ENCODE assay signal across 2 cellular contexts in genomic region chr11:83666149-83666548, GRCh38.
TF ChIP-seq lines count a peak whose summit lies in the region.

No MANE protein-coding gene starts in this region.

TF ChIP-seq in neural cell, 6 proteins besides CTCF, POLR2A, EP300 and RAD21:
- TF ChIP-seq REST (IDR thresholded peaks at IDR 0.05; ENCODE audit: borderline replicate concordance) (no peak), MXI1 (conservative IDR thresholded peaks at IDR 0.05; ENCODE audit: poor library complexity, severe bottlenecking) (no peak)

TF ChIP-seq in HepG2, 621 proteins besides CTCF, POLR2A, EP300 and RAD21 (continued from another document):
- TF ChIP-seq DNMT3B (CRISPR knock-in tag; conservative IDR thresholded peaks at IDR 0.05) (no peak), FOXK1 (CRISPR knock-in tag; IDR thresholded peaks at IDR 0.05; ENCODE audit: borderline replicate concordance, low read depth) (no peak), PRMT3 (CRISPR knock-in tag; IDR thresholded peaks at IDR 0.05; ENCODE audit: borderline replicate concordance, low read depth) (no peak), ZNF556 (CRISPR knock-in tag; IDR thresholded peaks at IDR 0.05; ENCODE audit: borderline replicate concordance) (no peak), POGZ (CRISPR knock-in tag; IDR thresholded peaks at IDR 0.05) (no peak)
- TF ChIP-seq, protein P1, sequence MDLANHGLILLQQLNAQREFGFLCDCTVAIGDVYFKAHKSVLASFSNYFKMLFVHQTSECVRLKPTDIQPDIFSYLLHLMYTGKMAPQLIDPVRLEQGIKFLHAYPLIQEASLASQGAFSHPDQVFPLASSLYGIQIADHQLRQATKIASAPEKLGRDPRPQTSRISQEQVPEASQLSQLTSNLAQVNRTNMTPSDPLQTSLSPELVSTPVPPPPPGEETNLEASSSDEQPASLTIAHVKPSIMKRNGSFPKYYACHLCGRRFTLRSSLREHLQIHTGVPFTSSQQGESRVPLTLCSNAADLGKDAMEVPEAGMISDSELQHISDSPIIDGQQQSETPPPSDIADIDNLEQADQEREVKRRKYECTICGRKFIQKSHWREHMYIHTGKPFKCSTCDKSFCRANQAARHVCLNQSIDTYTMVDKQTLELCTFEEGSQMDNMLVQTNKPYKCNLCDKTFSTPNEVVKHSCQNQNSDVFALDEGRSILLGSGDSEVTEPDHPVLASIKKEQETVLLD (CRISPR knock-in tag; IDR thresholded peaks at IDR 0.05; ENCODE audit: low read depth): no peak
